1 cellular context compared by ENCODE assay signal in genomic region chr15:80058851-80059785, GRCh38.
TF ChIP-seq lines count a peak whose summit lies in the region.

Gene ZFAND6, plus strand, starts transcription at chr15:80059676. Its CDS starts 60,669 bp downstream, at chr15:80120345.

TF ChIP-seq in HepG2, 621 proteins besides CTCF, POLR2A, EP300 and RAD21 (continued from another document and continues in another):
- TF ChIP-seq, protein P1, sequence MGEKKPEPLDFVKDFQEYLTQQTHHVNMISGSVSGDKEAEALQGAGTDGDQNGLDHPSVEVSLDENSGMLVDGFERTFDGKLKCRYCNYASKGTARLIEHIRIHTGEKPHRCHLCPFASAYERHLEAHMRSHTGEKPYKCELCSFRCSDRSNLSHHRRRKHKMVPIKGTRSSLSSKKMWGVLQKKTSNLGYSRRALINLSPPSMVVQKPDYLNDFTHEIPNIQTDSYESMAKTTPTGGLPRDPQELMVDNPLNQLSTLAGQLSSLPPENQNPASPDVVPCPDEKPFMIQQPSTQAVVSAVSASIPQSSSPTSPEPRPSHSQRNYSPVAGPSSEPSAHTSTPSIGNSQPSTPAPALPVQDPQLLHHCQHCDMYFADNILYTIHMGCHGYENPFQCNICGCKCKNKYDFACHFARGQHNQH (CRISPR knock-in tag; IDR thresholded peaks at IDR 0.05) = no peak; the same call in none of the 2 replicates
- TF ChIP-seq ATF4 (CRISPR knock-in tag; IDR thresholded peaks at IDR 0.05) (peak in 1 of 2 experiments; percentile 59; a peak in 1 of 4 replicates), MAFK (conservative IDR thresholded peaks at IDR 0.05 in 1 of 2, IDR thresholded peaks at IDR 0.05 in 1 of 2; ENCODE audit: low read length in 2 of 2) (no peak), BATF2 (CRISPR knock-in tag; IDR thresholded peaks at IDR 0.05) (no peak), KAT7 (CRISPR knock-in tag; IDR thresholded peaks at IDR 0.05; ENCODE audit: borderline replicate concordance) (no peak), SSRP1 (CRISPR knock-in tag; IDR thresholded peaks at IDR 0.05) (no peak), ETS1 (CRISPR knock-in tag; IDR thresholded peaks at IDR 0.05) (no peak), STAT5B (CRISPR knock-in tag; IDR thresholded peaks at IDR 0.05) (no peak), ZNF160 (CRISPR knock-in tag; IDR thresholded peaks at IDR 0.05) (no peak; the same call in 1 of the 2 replicates), ZNF484 (CRISPR knock-in tag; IDR thresholded peaks at IDR 0.05; ENCODE audit: borderline replicate concordance, low read depth) (no peak), POLR2AphosphoS5 (IDR thresholded peaks at IDR 0.05; ENCODE audit: low read depth, low read length) (peak; percentile 97), ZSCAN21 (CRISPR knock-in tag; IDR thresholded peaks at IDR 0.05; ENCODE audit: borderline replicate concordance) (no peak; the same call in 1 of the 2 replicates), PLSCR1 (CRISPR knock-in tag; IDR thresholded peaks at IDR 0.05; ENCODE audit: borderline replicate concordance) (no peak), MLXIP (CRISPR knock-in tag; IDR thresholded peaks at IDR 0.05; ENCODE audit: borderline replicate concordance) (no peak), PHF20 (CRISPR knock-in tag; IDR thresholded peaks at IDR 0.05) (peak; percentile 38; the same call in 1 of the 2 replicates), MIER3 (CRISPR knock-in tag; IDR thresholded peaks at IDR 0.05; ENCODE audit: borderline replicate concordance) (peak; percentile 71; the same call in 1 of the 2 replicates), MTF1 (CRISPR knock-in tag; IDR thresholded peaks at IDR 0.05) (no peak), ZNF597 (CRISPR knock-in tag; IDR thresholded peaks at IDR 0.05) (no peak), CREM (IDR thresholded peaks at IDR 0.05) (no peak; the same call in none of the 2 replicates), CREM (CRISPR knock-in tag; IDR thresholded peaks at IDR 0.05) (no peak), ZNF20 (CRISPR knock-in tag; IDR thresholded peaks at IDR 0.05) (no peak), FOXO1 (CRISPR knock-in tag; IDR thresholded peaks at IDR 0.05) (no peak), MAF1 (CRISPR knock-in tag; IDR thresholded peaks at IDR 0.05; ENCODE audit: borderline replicate concordance) (no peak), FOXA3 (CRISPR knock-in tag; IDR thresholded peaks at IDR 0.05) (no peak), HDAC1 (CRISPR knock-in tag; IDR thresholded peaks at IDR 0.05) (peak; percentile 63), ZSCAN25 (CRISPR knock-in tag; IDR thresholded peaks at IDR 0.05) (peak; percentile 45; the same call in 1 of the 2 replicates), PHF8 (CRISPR knock-in tag; IDR thresholded peaks at IDR 0.05) (peak; percentile 78), TARDBP (CRISPR knock-in tag; IDR thresholded peaks at IDR 0.05) (0 out of 2 replicates have a peak, but pooled peaks have one; percentile 53), ZNF766 (CRISPR knock-in tag; IDR thresholded peaks at IDR 0.05; ENCODE audit: borderline replicate concordance) (no peak; the same call in 1 of the 2 replicates), ZNF276 (CRISPR knock-in tag; IDR thresholded peaks at IDR 0.05; ENCODE audit: low read depth) (peak; percentile 37; the same call in 1 of the 2 replicates), HMG20A (CRISPR knock-in tag; IDR thresholded peaks at IDR 0.05; ENCODE audit: borderline replicate concordance) (no peak), DNMT1 (CRISPR knock-in tag; IDR thresholded peaks at IDR 0.05) (no peak), RFXAP (CRISPR knock-in tag; IDR thresholded peaks at IDR 0.05; ENCODE audit: borderline replicate concordance) (no peak), TCF7L2 (IDR thresholded peaks at IDR 0.05; ENCODE audit: low read depth, low read length) (no peak), SETDB1 (CRISPR knock-in tag; IDR thresholded peaks at IDR 0.05; ENCODE audit: borderline replicate concordance) (no peak), TRIM24 (CRISPR knock-in tag; IDR thresholded peaks at IDR 0.05) (no peak)
- TF ChIP-seq, protein P2, sequence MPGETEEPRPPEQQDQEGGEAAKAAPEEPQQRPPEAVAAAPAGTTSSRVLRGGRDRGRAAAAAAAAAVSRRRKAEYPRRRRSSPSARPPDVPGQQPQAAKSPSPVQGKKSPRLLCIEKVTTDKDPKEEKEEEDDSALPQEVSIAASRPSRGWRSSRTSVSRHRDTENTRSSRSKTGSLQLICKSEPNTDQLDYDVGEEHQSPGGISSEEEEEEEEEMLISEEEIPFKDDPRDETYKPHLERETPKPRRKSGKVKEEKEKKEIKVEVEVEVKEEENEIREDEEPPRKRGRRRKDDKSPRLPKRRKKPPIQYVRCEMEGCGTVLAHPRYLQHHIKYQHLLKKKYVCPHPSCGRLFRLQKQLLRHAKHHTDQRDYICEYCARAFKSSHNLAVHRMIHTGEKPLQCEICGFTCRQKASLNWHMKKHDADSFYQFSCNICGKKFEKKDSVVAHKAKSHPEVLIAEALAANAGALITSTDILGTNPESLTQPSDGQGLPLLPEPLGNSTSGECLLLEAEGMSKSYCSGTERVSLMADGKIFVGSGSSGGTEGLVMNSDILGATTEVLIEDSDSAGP (CRISPR knock-in tag; IDR thresholded peaks at IDR 0.05; ENCODE audit: borderline replicate concordance) = peak; percentile 85
- TF ChIP-seq, protein P3, sequence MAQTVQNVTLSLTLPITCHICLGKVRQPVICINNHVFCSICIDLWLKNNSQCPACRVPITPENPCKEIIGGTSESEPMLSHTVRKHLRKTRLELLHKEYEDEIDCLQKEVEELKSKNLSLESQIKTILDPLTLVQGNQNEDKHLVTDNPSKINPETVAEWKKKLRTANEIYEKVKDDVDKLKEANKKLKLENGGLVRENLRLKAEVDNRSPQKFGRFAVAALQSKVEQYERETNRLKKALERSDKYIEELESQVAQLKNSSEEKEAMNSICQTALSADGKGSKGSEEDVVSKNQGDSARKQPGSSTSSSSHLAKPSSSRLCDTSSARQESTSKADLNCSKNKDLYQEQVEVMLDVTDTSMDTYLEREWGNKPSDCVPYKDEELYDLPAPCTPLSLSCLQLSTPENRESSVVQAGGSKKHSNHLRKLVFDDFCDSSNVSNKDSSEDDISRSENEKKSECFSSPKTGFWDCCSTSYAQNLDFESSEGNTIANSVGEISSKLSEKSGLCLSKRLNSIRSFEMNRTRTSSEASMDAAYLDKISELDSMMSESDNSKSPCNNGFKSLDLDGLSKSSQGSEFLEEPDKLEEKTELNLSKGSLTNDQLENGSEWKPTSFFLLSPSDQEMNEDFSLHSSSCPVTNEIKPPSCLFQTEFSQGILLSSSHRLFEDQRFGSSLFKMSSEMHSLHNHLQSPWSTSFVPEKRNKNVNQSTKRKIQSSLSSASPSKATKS (CRISPR knock-in tag; IDR thresholded peaks at IDR 0.05) = no peak; the same call in 1 of the 2 replicates
- TF ChIP-seq, protein P4, sequence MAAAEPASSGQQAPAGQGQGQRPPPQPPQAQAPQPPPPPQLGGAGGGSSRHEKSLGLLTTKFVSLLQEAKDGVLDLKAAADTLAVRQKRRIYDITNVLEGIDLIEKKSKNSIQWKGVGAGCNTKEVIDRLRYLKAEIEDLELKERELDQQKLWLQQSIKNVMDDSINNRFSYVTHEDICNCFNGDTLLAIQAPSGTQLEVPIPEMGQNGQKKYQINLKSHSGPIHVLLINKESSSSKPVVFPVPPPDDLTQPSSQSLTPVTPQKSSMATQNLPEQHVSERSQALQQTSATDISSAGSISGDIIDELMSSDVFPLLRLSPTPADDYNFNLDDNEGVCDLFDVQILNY (CRISPR knock-in tag; conservative IDR thresholded peaks at IDR 0.05) = no peak
- TF ChIP-seq, protein P5, sequence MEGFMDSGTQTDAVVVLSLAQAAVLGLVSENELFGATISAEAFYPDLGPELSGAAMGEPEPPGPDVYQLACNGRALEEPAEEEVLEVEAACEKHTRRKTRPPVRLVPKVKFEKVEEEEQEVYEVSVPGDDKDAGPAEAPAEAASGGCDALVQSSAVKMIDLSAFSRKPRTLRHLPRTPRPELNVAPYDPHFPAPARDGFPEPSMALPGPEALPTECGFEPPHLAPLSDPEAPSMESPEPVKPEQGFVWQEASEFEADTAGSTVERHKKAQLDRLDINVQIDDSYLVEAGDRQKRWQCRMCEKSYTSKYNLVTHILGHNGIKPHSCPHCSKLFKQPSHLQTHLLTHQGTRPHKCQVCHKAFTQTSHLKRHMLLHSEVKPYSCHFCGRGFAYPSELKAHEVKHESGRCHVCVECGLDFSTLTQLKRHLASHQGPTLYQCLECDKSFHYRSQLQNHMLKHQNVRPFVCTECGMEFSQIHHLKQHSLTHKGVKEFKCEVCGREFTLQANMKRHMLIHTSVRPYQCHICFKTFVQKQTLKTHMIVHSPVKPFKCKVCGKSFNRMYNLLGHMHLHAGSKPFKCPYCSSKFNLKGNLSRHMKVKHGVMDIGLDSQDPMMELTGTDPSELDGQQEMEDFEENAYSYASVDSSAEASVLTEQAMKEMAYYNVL (CRISPR knock-in tag; IDR thresholded peaks at IDR 0.05; ENCODE audit: borderline replicate concordance) = no peak
- TF ChIP-seq, protein P6, sequence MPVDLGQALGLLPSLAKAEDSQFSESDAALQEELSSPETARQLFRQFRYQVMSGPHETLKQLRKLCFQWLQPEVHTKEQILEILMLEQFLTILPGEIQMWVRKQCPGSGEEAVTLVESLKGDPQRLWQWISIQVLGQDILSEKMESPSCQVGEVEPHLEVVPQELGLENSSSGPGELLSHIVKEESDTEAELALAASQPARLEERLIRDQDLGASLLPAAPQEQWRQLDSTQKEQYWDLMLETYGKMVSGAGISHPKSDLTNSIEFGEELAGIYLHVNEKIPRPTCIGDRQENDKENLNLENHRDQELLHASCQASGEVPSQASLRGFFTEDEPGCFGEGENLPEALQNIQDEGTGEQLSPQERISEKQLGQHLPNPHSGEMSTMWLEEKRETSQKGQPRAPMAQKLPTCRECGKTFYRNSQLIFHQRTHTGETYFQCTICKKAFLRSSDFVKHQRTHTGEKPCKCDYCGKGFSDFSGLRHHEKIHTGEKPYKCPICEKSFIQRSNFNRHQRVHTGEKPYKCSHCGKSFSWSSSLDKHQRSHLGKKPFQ (CRISPR knock-in tag; IDR thresholded peaks at IDR 0.05; ENCODE audit: insufficient replicate concordance) = no peak
